ENCODE assay signal across 1 cellular context in the genomic region with DNA sequence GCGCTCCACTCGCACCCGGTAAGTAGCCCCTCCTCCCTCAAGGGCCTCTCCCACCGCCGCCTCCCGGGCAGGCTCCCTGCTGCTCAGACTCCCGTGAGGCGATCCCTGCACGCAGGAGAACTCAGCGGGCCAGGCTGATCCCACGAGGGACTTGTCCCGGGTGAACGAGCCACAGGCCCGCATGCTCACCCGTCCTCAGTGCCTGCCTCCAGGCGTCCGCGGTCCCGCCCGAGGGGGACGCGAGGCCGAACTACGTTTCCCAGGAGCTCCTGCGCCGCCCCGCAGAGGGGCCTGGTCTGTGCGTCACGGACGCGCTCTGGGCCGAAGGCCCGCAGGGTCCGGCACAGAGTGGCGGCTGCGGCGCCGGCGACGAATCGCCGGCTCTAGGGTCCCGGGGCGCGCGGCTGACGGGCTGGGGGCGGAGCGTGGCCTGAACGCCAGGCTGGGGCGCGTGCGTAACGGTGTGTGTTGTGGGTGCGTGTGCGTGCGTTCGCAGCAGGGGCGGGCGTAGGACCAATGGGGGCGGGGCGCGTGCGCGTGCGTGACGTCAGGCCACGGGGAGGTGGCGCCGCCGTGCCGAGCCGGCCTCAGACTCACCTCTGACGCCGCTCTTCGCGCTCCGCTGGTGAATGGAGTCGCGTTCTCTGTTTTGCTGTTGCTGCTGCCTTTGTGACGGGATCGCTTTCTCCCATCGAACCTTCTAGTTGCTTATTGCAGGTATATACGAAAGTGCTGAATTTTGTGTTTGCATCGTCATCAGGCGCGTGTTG.
TF ChIP-seq lines count a peak whose summit lies in the region.

Gene ZNF10 (plus strand): TSS at position 590 of the 770 bp plus-strand sequence. CDS start 13,866 bp downstream, outside the sequence.
Gene ZNF891 (minus strand): TSS at position 237 of the 770 bp plus-strand sequence. CDS start 8,356 bp downstream, outside the sequence.

TF ChIP-seq in IMR-90, 13 proteins besides CTCF, POLR2A, EP300 and RAD21:
- TF ChIP-seq RCOR1 (IDR thresholded peaks at IDR 0.05; ENCODE audit: insufficient replicate concordance, low read length) = no peak
- TF ChIP-seq, protein P1, sequence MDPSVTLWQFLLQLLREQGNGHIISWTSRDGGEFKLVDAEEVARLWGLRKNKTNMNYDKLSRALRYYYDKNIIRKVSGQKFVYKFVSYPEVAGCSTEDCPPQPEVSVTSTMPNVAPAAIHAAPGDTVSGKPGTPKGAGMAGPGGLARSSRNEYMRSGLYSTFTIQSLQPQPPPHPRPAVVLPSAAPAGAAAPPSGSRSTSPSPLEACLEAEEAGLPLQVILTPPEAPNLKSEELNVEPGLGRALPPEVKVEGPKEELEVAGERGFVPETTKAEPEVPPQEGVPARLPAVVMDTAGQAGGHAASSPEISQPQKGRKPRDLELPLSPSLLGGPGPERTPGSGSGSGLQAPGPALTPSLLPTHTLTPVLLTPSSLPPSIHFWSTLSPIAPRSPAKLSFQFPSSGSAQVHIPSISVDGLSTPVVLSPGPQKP (IDR thresholded peaks at IDR 0.05; ENCODE audit: borderline replicate concordance, low read depth, low read length) = no peak
- TF ChIP-seq RFX5 (IDR thresholded peaks at IDR 0.05; ENCODE audit: low read depth, low read length) = no peak
- TF ChIP-seq CEBPB (IDR thresholded peaks at IDR 0.05; ENCODE audit: low read depth, low read length) = no peak
- TF ChIP-seq CHD1 (IDR thresholded peaks at IDR 0.05; ENCODE audit: low read depth, low read length) = no peak; the same call in 1 of the 2 replicates
- TF ChIP-seq MAZ (IDR thresholded peaks at IDR 0.05; ENCODE audit: borderline replicate concordance, low read depth, low read length) = peak; percentile 84
- TF ChIP-seq MAFK (IDR thresholded peaks at IDR 0.05; ENCODE audit: low read depth, low read length) = peak; percentile 9; the same call in 1 of the 2 replicates
- TF ChIP-seq BHLHE40 (IDR thresholded peaks at IDR 0.05; ENCODE audit: low read depth, low read length) = peak; percentile 91
- TF ChIP-seq FOS (IDR thresholded peaks at IDR 0.05; ENCODE audit: low read depth, low read length) = peak; percentile 33; the same call in 1 of the 2 replicates
- no peak for TF ChIP-seq NFE2L2 (IDR thresholded peaks at IDR 0.05; ENCODE audit: low read depth, low read length)
- TF ChIP-seq SMC3 (IDR thresholded peaks at IDR 0.05; ENCODE audit: low read depth, low read length) = no peak
- TF ChIP-seq, protein P2, sequence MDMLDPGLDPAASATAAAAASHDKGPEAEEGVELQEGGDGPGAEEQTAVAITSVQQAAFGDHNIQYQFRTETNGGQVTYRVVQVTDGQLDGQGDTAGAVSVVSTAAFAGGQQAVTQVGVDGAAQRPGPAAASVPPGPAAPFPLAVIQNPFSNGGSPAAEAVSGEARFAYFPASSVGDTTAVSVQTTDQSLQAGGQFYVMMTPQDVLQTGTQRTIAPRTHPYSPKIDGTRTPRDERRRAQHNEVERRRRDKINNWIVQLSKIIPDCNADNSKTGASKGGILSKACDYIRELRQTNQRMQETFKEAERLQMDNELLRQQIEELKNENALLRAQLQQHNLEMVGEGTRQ (IDR thresholded peaks at IDR 0.05; ENCODE audit: low read depth, low read length) = peak; percentile 58
- TF ChIP-seq MXI1 (IDR thresholded peaks at IDR 0.05; ENCODE audit: borderline replicate concordance, low read depth, low read length) = 0 out of 2 replicates have a peak, but pooled peaks have one; percentile 55
